Comparison of ENCODE assay signal across 1 cellular context in the genomic region with DNA sequence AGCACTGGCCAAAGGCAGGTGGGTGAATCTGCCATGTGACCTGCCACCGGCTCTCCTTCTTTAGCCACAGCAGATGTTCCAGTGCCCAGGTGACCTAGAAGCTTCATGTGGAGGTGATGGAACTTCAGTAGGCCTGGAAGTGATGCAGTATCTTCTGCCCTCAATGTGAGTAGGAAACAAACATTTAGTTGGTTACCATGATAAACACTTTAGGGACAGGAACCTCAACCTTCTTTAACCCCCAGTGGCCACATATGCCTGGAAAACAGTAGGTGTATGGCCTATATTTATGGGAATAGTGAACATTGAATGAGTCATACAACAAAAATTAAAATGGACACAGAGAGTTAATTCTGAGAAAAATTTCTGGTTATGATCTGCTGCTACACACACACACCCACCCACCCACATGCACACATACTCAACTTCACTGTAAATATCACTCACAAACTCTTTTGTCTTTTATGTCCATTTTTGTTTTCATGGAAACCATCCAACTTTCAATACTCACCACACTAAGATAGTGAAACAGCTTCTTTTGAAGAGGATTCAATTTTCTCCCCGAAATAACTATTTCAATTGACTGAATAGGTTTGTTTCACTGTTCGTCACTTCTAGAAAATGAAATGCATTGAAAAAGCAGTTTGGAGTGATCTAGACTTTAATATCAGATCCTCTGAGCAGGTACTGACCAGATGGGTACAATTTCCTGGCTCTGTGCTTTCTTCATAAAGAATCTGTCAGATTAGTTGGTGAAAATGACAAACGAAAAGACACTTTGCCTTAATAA.
A peak's percentile ranks its signal among the peaks of the same experiment; 100 is the strongest.
TF ChIP-seq lines count a peak whose summit lies in the region.

No MANE protein-coding gene starts in this region.

TF ChIP-seq in GM12878, 131 proteins besides CTCF, POLR2A, EP300 and RAD21 (continued from another document and continues in another):
- TF ChIP-seq, protein P1, sequence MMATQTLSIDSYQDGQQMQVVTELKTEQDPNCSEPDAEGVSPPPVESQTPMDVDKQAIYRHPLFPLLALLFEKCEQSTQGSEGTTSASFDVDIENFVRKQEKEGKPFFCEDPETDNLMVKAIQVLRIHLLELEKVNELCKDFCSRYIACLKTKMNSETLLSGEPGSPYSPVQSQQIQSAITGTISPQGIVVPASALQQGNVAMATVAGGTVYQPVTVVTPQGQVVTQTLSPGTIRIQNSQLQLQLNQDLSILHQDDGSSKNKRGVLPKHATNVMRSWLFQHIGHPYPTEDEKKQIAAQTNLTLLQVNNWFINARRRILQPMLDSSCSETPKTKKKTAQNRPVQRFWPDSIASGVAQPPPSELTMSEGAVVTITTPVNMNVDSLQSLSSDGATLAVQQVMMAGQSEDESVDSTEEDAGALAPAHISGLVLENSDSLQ (IDR thresholded peaks at IDR 0.05) = peak; percentile 31; the same call in 1 of the 2 replicates
- TF ChIP-seq, protein P2, sequence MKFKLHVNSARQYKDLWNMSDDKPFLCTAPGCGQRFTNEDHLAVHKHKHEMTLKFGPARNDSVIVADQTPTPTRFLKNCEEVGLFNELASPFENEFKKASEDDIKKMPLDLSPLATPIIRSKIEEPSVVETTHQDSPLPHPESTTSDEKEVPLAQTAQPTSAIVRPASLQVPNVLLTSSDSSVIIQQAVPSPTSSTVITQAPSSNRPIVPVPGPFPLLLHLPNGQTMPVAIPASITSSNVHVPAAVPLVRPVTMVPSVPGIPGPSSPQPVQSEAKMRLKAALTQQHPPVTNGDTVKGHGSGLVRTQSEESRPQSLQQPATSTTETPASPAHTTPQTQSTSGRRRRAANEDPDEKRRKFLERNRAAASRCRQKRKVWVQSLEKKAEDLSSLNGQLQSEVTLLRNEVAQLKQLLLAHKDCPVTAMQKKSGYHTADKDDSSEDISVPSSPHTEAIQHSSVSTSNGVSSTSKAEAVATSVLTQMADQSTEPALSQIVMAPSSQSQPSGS (IDR thresholded peaks at IDR 0.05; ENCODE audit: low read length) = peak; percentile 95
- TF ChIP-seq ZBED1 (IDR thresholded peaks at IDR 0.05; ENCODE audit: borderline replicate concordance) = peak; percentile 84
- TF ChIP-seq GABPA (IDR thresholded peaks at IDR 0.05; ENCODE audit: low read depth) = peak; percentile 58; the same call in 1 of the 2 replicates
- TF ChIP-seq ZNF217 (IDR thresholded peaks at IDR 0.05) = no peak
- TF ChIP-seq POU2F2 (IDR thresholded peaks at IDR 0.05; ENCODE audit: borderline replicate concordance, low read depth, low read length) = peak; percentile 12; the same call in 1 of the 3 replicates
- peak; percentile 54 to 57; a peak in 3 of 4 replicates for TF ChIP-seq BHLHE40 (IDR thresholded peaks at IDR 0.05; ENCODE audit: borderline replicate concordance in 1 of 2, low read depth in 2 of 2, low read length in 1 of 2)
- TF ChIP-seq MEF2B (IDR thresholded peaks at IDR 0.05; ENCODE audit: partially characterized antibody, poor library complexity, severe bottlenecking) = peak; percentile 86
- TF ChIP-seq BCL3 (IDR thresholded peaks at IDR 0.05; ENCODE audit: borderline replicate concordance, insufficient read depth, low read depth, low read length, poor library complexity, severe bottlenecking) = peak; percentile 79
- no peak for TF ChIP-seq ATF3 (IDR thresholded peaks at IDR 0.05; ENCODE audit: borderline replicate concordance, extremely low read depth, low read depth, low read length)
- TF ChIP-seq RUNX3 (IDR thresholded peaks at IDR 0.05; ENCODE audit: low read length) = peak; percentile 84
- TF ChIP-seq ZNF622 (IDR thresholded peaks at IDR 0.05) = no peak
- TF ChIP-seq HDGF (IDR thresholded peaks at IDR 0.05) = 0 out of 2 replicates have a peak, but pooled peaks have one; percentile 66
- peak; percentile 83; the same call in 1 of the 2 replicates for TF ChIP-seq NBN (IDR thresholded peaks at IDR 0.05)
- TF ChIP-seq GATAD2B (conservative IDR thresholded peaks at IDR 0.05; ENCODE audit: low read depth) = peak; percentile 53; the same call in 1 of the 2 replicates
- TF ChIP-seq BCL11A (IDR thresholded peaks at IDR 0.05; ENCODE audit: low read depth, low read length) = peak; percentile 56
- TF ChIP-seq IKZF2 (IDR thresholded peaks at IDR 0.05) = peak; percentile 79 to 85
- TF ChIP-seq RELA (IDR thresholded peaks at IDR 0.05; ENCODE audit: borderline replicate concordance, partially characterized antibody) = peak; percentile 8
- no peak for TF ChIP-seq CEBPZ (IDR thresholded peaks at IDR 0.05; ENCODE audit: low read depth, low read length)
- peak; percentile 66 for TF ChIP-seq POLR2AphosphoS5 (IDR thresholded peaks at IDR 0.05; ENCODE audit: low read length)
- TF ChIP-seq MYB (IDR thresholded peaks at IDR 0.05; ENCODE audit: borderline replicate concordance, low read depth, low read length) = no peak
- TF ChIP-seq, protein P3, sequence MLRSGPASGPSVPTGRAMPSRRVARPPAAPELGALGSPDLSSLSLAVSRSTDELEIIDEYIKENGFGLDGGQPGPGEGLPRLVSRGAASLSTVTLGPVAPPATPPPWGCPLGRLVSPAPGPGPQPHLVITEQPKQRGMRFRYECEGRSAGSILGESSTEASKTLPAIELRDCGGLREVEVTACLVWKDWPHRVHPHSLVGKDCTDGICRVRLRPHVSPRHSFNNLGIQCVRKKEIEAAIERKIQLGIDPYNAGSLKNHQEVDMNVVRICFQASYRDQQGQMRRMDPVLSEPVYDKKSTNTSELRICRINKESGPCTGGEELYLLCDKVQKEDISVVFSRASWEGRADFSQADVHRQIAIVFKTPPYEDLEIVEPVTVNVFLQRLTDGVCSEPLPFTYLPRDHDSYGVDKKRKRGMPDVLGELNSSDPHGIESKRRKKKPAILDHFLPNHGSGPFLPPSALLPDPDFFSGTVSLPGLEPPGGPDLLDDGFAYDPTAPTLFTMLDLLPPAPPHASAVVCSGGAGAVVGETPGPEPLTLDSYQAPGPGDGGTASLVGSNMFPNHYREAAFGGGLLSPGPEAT (IDR thresholded peaks at IDR 0.05; ENCODE audit: low read depth) = peak; percentile 63; the same call in 1 of the 2 replicates
- TF ChIP-seq IKZF1 (conservative IDR thresholded peaks at IDR 0.05) = peak; percentile 83
- TF ChIP-seq USF1 (IDR thresholded peaks at IDR 0.05; ENCODE audit: borderline replicate concordance, extremely low read length, insufficient read depth, low read depth, low read length) = no peak
- TF ChIP-seq STAT1 (conservative IDR thresholded peaks at IDR 0.05) = no peak
- TF ChIP-seq, protein P4, sequence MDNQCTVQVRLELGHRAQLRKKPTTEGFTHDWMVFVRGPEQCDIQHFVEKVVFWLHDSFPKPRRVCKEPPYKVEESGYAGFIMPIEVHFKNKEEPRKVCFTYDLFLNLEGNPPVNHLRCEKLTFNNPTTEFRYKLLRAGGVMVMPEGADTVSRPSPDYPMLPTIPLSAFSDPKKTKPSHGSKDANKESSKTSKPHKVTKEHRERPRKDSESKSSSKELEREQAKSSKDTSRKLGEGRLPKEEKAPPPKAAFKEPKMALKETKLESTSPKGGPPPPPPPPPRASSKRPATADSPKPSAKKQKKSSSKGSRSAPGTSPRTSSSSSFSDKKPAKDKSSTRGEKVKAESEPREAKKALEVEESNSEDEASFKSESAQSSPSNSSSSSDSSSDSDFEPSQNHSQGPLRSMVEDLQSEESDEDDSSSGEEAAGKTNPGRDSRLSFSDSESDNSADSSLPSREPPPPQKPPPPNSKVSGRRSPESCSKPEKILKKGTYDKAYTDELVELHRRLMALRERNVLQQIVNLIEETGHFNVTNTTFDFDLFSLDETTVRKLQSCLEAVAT (IDR thresholded peaks at IDR 0.05) = peak; percentile 89; the same call in 1 of the 2 replicates
- TF ChIP-seq TBL1XR1 (IDR thresholded peaks at IDR 0.05; ENCODE audit: low read depth, low read length) = peak; percentile 54; the same call in 1 of the 2 replicates
- TF ChIP-seq FOXM1 (IDR thresholded peaks at IDR 0.05; ENCODE audit: low read depth, low read length) = peak; percentile 90
- peak; percentile 78 for TF ChIP-seq SMAD1 (IDR thresholded peaks at IDR 0.05; ENCODE audit: low read depth, partially characterized antibody)
- TF ChIP-seq E4F1 (IDR thresholded peaks at IDR 0.05; ENCODE audit: borderline replicate concordance, partially characterized antibody) = no peak
- TF ChIP-seq SMARCA5 (IDR thresholded peaks at IDR 0.05) = peak; percentile 71; the same call in 1 of the 2 replicates
- TF ChIP-seq MEF2A (IDR thresholded peaks at IDR 0.05; ENCODE audit: insufficient read depth, low read depth, low read length) = peak; percentile 94
- TF ChIP-seq RFX5 (IDR thresholded peaks at IDR 0.05; ENCODE audit: low read depth, low read length) = no peak
- peak; percentile 49; the same call in 1 of the 2 replicates for TF ChIP-seq TCF12 (IDR thresholded peaks at IDR 0.05; ENCODE audit: low read depth, low read length)
- peak; percentile 81 for TF ChIP-seq TCF7 (IDR thresholded peaks at IDR 0.05; ENCODE audit: borderline replicate concordance)
- TF ChIP-seq DPF2 (IDR thresholded peaks at IDR 0.05) = peak; percentile 77
- TF ChIP-seq MTA2 (IDR thresholded peaks at IDR 0.05; ENCODE audit: low read depth) = peak; percentile 77
- TF ChIP-seq CBX5 (IDR thresholded peaks at IDR 0.05; ENCODE audit: low read depth) = peak; percentile 78; the same call in 1 of the 2 replicates
- no peak for TF ChIP-seq NKRF (conservative IDR thresholded peaks at IDR 0.05)
- TF ChIP-seq JUNB (IDR thresholded peaks at IDR 0.05) = peak; percentile 71
- peak; percentile 58 for TF ChIP-seq CREB1 (IDR thresholded peaks at IDR 0.05; ENCODE audit: low read depth)
- peak; percentile 96 for TF ChIP-seq NFIC (IDR thresholded peaks at IDR 0.05; ENCODE audit: low read depth, low read length)
- no peak for TF ChIP-seq ESRRA (IDR thresholded peaks at IDR 0.05; ENCODE audit: low read length)
- TF ChIP-seq BMI1 (IDR thresholded peaks at IDR 0.05; ENCODE audit: borderline replicate concordance) = peak; percentile 21; the same call in 1 of the 2 replicates
